ENCODE assay signal across 8 cellular contexts in the genomic region with DNA sequence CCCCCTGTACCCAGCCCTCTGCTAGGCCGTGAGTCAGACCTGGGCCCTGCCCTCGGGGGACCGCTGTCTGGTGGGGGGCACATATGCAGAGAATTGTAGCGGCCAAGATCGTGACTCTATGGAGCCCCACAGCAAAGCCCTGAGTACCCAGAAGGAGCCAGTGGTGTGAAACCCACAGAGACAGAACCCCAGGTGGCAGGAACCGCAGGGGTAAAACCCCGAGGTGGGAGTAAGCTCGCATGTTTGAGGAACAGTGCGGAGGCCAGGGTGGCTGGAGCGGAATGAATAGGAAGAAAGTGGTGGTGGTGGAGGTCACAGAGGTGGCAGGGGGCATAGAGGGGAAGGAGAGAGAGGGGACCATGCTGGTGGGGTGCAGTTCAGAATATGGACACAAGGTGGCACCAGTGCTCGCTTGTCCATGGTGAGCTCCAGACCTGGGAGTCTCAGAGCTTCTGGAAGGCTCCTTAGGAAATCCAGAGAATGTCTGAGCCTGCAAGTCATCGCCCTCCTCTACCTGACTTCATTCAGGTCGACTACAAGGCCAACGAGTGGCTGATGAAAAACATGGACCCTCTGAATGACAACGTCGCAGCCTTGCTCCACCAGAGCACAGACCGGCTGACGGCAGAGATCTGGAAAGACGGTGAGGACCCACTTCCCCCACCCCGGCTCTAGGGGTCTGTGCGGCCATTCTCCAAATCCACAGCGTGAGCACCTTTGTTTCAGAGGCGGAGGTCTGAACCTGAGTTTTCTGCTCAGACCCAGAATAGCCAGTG. TPM values are rescaled to one million over a fixed set of nuclear protein-coding genes. Genes with fewer than 3 reads are reported as not detected.
DNase-seq lines count a peak whose midpoint lies in the region; ATAC-seq and TF ChIP-seq lines count a peak whose summit lies in the region.

No MANE protein-coding gene starts in this region.

- in situ Hi-C loops in GM23248 (cut with MboI) = no loop called here

- no peaks in the 10 kb centered on the region for H3K4me1 Mint-ChIP-seq in activated CD4-positive, alpha-beta T cell treated with anti-CD3 and anti-CD28 coated beads for 36 hours

- H3K36me3 ChIP-seq in GM23248 (ENCODE audit: low read depth) (no peaks in the 10 kb centered on the region), fibroblast of lung (ENCODE audit: control insufficient read depth, insufficient read depth, low read length) (no peaks in the 10 kb centered on the region), spleen (no peaks in the 10 kb centered on the region), gastroesophageal sphincter (peaks cover 0 to 41% of the 10 kb centered on the region in 2 donors)

- no peaks in the 10 kb centered on the region for H3K9me2 ChIP-seq in GM23248 (ENCODE audit: insufficient read depth)

- H3K4me3 ChIP-seq in GM23248 = no peak overlapping the region
- no peak overlapping the region for H3K4me3 ChIP-seq in fibroblast of lung (replicated peaks in 1 of 4; ENCODE audit: control extremely low read depth in 1 of 4, insufficient read depth in 1 of 4, low read depth in 3 of 4, low read length in 4 of 4)
- H3K4me3 ChIP-seq in spleen = no peak overlapping the region
- no peak overlapping the region for H3K4me3 ChIP-seq in gastroesophageal sphincter

- H3F3A ChIP-seq in GM23248 (ENCODE audit: insufficient read depth) = no peaks in the 10 kb centered on the region

- no peak for TF ChIP-seq EP300 in gastroesophageal sphincter (IDR thresholded peaks at IDR 0.05)

- H3K27me3 Mint-ChIP-seq in activated CD4-positive, alpha-beta T cell treated with anti-CD3 and anti-CD28 coated beads for 36 hours = peaks cover 14% of the 10 kb centered on the region

- DNase-seq in GM23248 (peak; percentile 30), fibroblast of lung (ENCODE audit: low read depth in 2 of 2) (peak; percentile 3 to 9), spleen (no peak), NCI-H1105 treated with DMSO at 0.1 percent for 48 hours (lab: John Stamatoyannopoulos, UW) (no peak)
- peak; percentile 71 for DNase-seq in activated CD4-positive, alpha-beta T cell treated with anti-CD3 and anti-CD28 coated beads for 36 hours

- H2AFZ ChIP-seq in GM23248 (no peak overlapping the region), fibroblast of lung (ENCODE audit: low read length) (no peak overlapping the region)

- WGBS in GM23248 (ENCODE audit: low coverage in 1 of 2, low lambda C conversion rate in 2 of 2, missing lambda C conversion rate in 2 of 2), 2 experiments = 70 to 72% methylated on average over 23 of the region's 23 CpGs
- WGBS in spleen, 5 donors = 87 to 92% (median 90%) methylated on average over 17 to 23 of the region's 23 CpGs
- WGBS in gastroesophageal sphincter (ENCODE audit: low coverage in 1 of 2), 2 donors = 81 to 89% methylated on average over 4 to 18 of the region's 23 CpGs

- H3K27ac ChIP-seq in 22Rv1 (no peak overlapping the region), GM23248 (no peak overlapping the region), fibroblast of lung (ENCODE audit: insufficient read depth, low read length) (no peak overlapping the region), spleen (no peak overlapping the region), gastroesophageal sphincter (no peak overlapping the region)

- H3K79me2 ChIP-seq in GM23248 (ENCODE audit: insufficient read depth) (no peaks in the 10 kb centered on the region), fibroblast of lung (ENCODE audit: control insufficient read depth, insufficient read depth, low read length) (no peaks in the 10 kb centered on the region)

- H4K20me1 ChIP-seq in GM23248 (ENCODE audit: insufficient read depth) (no peaks in the 10 kb centered on the region), fibroblast of lung (ENCODE audit: control insufficient read depth, extremely low read depth, insufficient read depth, low read length) (no peaks in the 10 kb centered on the region)

- intact Hi-C loops in activated CD4-positive, alpha-beta T cell treated with anti-CD3 and anti-CD28 coated beads for 36 hours (cut with DNase I, micrococcal nuclease) = loop anchor here (1.0 to 5.0 kb wide), 3 partner anchors 75 to 209 kb away; a partner anchor contains a TSS
- intact Hi-C loops in spleen (cut with DNase I; ENCODE audit: low total_unique reads) = no loop called here

- H3K4me2 ChIP-seq in GM23248 (ENCODE audit: unreplicated experiment) (no peak overlapping the region), fibroblast of lung (ENCODE audit: extremely low read depth, insufficient read depth, low read length) (no peak overlapping the region)

- POLR2A ChIA-PET in activated CD4-positive, alpha-beta T cell treated with anti-CD3 and anti-CD28 coated beads for 36 hours (lab: Charles Lee) = no interaction called here

- H3K9ac ChIP-seq in GM23248 (no peak overlapping the region), fibroblast of lung (ENCODE audit: insufficient read depth, low read length) (no peak overlapping the region)

- H3K27me3 ChIP-seq in GM23248 (replicated peaks; ENCODE audit: insufficient read depth) = no peaks in the 10 kb centered on the region
- H3K27me3 ChIP-seq in fibroblast of lung (ENCODE audit: control insufficient read depth, insufficient read depth, low read length) = no peaks in the 10 kb centered on the region
- peaks cover 0 to 59% (median 0%) of the 10 kb centered on the region in 7 donors for H3K27me3 ChIP-seq in spleen (replicated peaks in 1 of 7)
- H3K27me3 ChIP-seq in gastroesophageal sphincter = peaks cover 44% of the 10 kb centered on the region

- H3K4me3 Mint-ChIP-seq in activated CD4-positive, alpha-beta T cell treated with anti-CD3 and anti-CD28 coated beads for 36 hours = no peak overlapping the region

- ATAC-seq in activated CD4-positive, alpha-beta T cell treated with anti-CD3 and anti-CD28 coated beads for 36 hours = no peak
- ATAC-seq in GM19328 (IDR thresholded peaks at IDR 0.05; ENCODE audit: unreplicated experiment) (no peak), gastroesophageal sphincter (no peak)

- H3K36me3 Mint-ChIP-seq in activated CD4-positive, alpha-beta T cell treated with anti-CD3 and anti-CD28 coated beads for 36 hours (ENCODE audit: low read depth) = no peaks in the 10 kb centered on the region

- no peak overlapping the region for H3K27ac Mint-ChIP-seq in activated CD4-positive, alpha-beta T cell treated with anti-CD3 and anti-CD28 coated beads for 36 hours

- H3K4me1 ChIP-seq in GM23248 (ENCODE audit: insufficient read depth) = no peaks in the 10 kb centered on the region
- H3K4me1 ChIP-seq in fibroblast of lung (ENCODE audit: control insufficient read depth, extremely low read depth, insufficient read depth, low read length) = no peaks in the 10 kb centered on the region
- H3K4me1 ChIP-seq in spleen = no peaks in the 10 kb centered on the region
- no peaks in the 10 kb centered on the region for H3K4me1 ChIP-seq in gastroesophageal sphincter

- TF ChIP-seq POLR2A in spleen (IDR thresholded peaks at IDR 0.05) (no peak), gastroesophageal sphincter (IDR thresholded peaks at IDR 0.05) (no peak)

- CTCF ChIA-PET in activated CD4-positive, alpha-beta T cell treated with anti-CD3 and anti-CD28 coated beads for 36 hours (lab: Charles Lee) = interaction anchor here (0.7 to 1.0 kb wide), 2 partner anchors 9 to 10 kb away, joined by 3 read pairs; no protein-coding TSS in a partner anchor

- H3K9me3 ChIP-seq in GM23248 (ENCODE audit: low read depth) (no peaks in the 10 kb centered on the region), fibroblast of lung (ENCODE audit: control insufficient read depth, insufficient read depth, low read depth, low read length) (no peaks in the 10 kb centered on the region), spleen (peaks cover 0 to 48% (median 36%) of the 10 kb centered on the region in 8 donors), gastroesophageal sphincter (peaks cover 0 to 42% (median 0%) of the 10 kb centered on the region in 3 donors)

- peak; percentile 86 for TF ChIP-seq CTCF in 22Rv1 (IDR thresholded peaks at IDR 0.05)
- peak; percentile 19 to 68 for TF ChIP-seq CTCF in fibroblast of lung (conservative IDR thresholded peaks at IDR 0.05 in 1 of 2, IDR thresholded peaks at IDR 0.05 in 1 of 2; ENCODE audit: low read depth in 1 of 2, low read length in 2 of 2)
- TF ChIP-seq CTCF in spleen (IDR thresholded peaks at IDR 0.05 in 8 of 11, conservative IDR thresholded peaks at IDR 0.05 in 3 of 11) = peak in 10 of 11 experiments; percentile 25 to 70 (median 48)
- peak in 2 of 4 experiments; percentile 35 to 55 for TF ChIP-seq CTCF in gastroesophageal sphincter (IDR thresholded peaks at IDR 0.05)

- H3K9me3 Mint-ChIP-seq in activated CD4-positive, alpha-beta T cell treated with anti-CD3 and anti-CD28 coated beads for 36 hours (ENCODE audit: low read depth) = peaks cover 10% of the 10 kb centered on the region

RNA-seq across cellular contexts. Expression of a gene that starts 48.9 kb away (rescaled TPM):
- total RNA-seq in GM23248 (2014; rRNA removed; shearing (Covaris generic)) = not detected in 2 replicates
- polyA plus RNA-seq in GM23248 (2016; fragmentation: Nextera tagmentation; extraction: Ambion mirVana) = not detected in 2 replicates
- not detected for total RNA-seq in activated CD4-positive, alpha-beta T cell treated with anti-CD3 and anti-CD28 coated beads for 36 hours
- not detected in 2 replicates for total RNA-seq in fibroblast of lung
- not detected in 2 replicates for polyA plus RNA-seq in fibroblast of lung
- not detected in 2 replicates for polyA plus RNA-seq in fibroblast of lung (2012)
- polyA minus RNA-seq in fibroblast of lung (ENCODE audit: low replicate concordance) = not detected in 2 replicates
- 1 to 10 TPM in 2 of 7 donors, under 1 TPM in 4, not detected in 1; 0.11 to 1.5 (median 0.30) TPM for total RNA-seq in spleen
- polyA plus RNA-seq in spleen = under 1 TPM; 0.04 to 0.45 (median 0.08) TPM
- 1 to 10 TPM; 3.5 to 10.0 (median 6.1) TPM for total RNA-seq in gastroesophageal sphincter

Comparison
In these comparisons a context has a peak if more than half of its experiments do, and no peak if none do; other contexts are left out.
1. DNase-seq: peak in GM23248 (single experiment), activated CD4-positive, alpha-beta T cell treated with anti-CD3 and anti-CD28 coated beads for 36 hours (single experiment) and fibroblast of lung (2 of 2); none in spleen (single experiment) and NCI-H1105 treated with DMSO at 0.1 percent for 48 hours (single experiment).